ENCODE assay signal across 12 cellular contexts in genomic region chr20:37502654-37503053, GRCh38. TPM values are rescaled to one million over a fixed set of nuclear protein-coding genes. Genes with fewer than 3 reads are reported as not detected.
DNase-seq lines count a peak whose midpoint lies in the region; TF ChIP-seq lines count a peak whose summit lies in the region.
"Had no signal": no experiment of that assay in that cellular context is flagged by ENCODE, and none has a peak within 500 bp of the region (broad histone marks: within the 10 kb centered on the region; RNA-seq: fewer than 3 reads in every experiment).

No MANE protein-coding gene starts in this region.

- intact Hi-C loops in tibial artery (cut with DNase I; ENCODE audit: low total_unique reads), result no loop called here

- no peak overlapping the region for H3K27ac ChIP-seq in tibial artery
- H3K27ac ChIP-seq: 22Rv1, A549, BLaER1 had no signal

- H3K9me3 ChIP-seq in tibial artery, result no peaks in the 10 kb centered on the region
- H3K9me3 ChIP-seq: A549, BLaER1 had no signal

- no peak overlapping the region for H3K4me3 ChIP-seq in tibial artery
- H3K4me3 ChIP-seq: A549, BLaER1 had no signal

- no peak for TF ChIP-seq CTCF in tibial artery (IDR thresholded peaks at IDR 0.05)

- H3K36me3 ChIP-seq in tibial artery, result no peaks in the 10 kb centered on the region
- H3K36me3 ChIP-seq: BLaER1 had no signal

- no peaks in the 10 kb centered on the region for H3K4me1 ChIP-seq in tibial artery

- no peaks in the 10 kb centered on the region for H3K27me3 ChIP-seq in tibial artery
- H3K27me3 ChIP-seq: BLaER1 had no signal

- DNase-seq in NCI-H748 (lab: John Stamatoyannopoulos, UW; ENCODE audit: unreplicated experiment) (peak; percentile 26), NCI-H748 treated with DMSO at 0.1 percent for 48 hours (lab: John Stamatoyannopoulos, UW) (no peak), NCI-H82 treated with DMSO at 0.1 percent for 48 hours (lab: John Stamatoyannopoulos, UW; ENCODE audit: unreplicated experiment) (peak; percentile 89), mesenteric fat pad (ENCODE audit: low spot score) (peak; percentile 20), tibial artery (no peak), HK-2 (ENCODE audit: unreplicated experiment) (no peak), DMS153 (lab: John Stamatoyannopoulos, UW) (no peak)
- DNase-seq: CD4-positive, alpha-beta memory T cell; DMS 273 treated with DMSO at 0.1 percent for 48 hours had no signal

RNA-seq across cellular contexts. Expression of gene NNAT, which starts 18.4 kb away (rescaled TPM):
- 27.3 TPM for total RNA-seq in mesenteric fat pad
- total RNA-seq: CD4-positive, alpha-beta memory T cell had no signal

RNA-seq across cellular contexts. Expression of gene BLCAP, which starts 25.0 kb away (rescaled TPM):
- total RNA-seq in mesenteric fat pad, result 148 TPM

Comparison
In these comparisons a context has a peak if more than half of its experiments do, and no peak if none do; other contexts are left out.
1. DNase-seq: peak in NCI-H748 (single experiment), NCI-H82 treated with DMSO at 0.1 percent for 48 hours (single experiment) and mesenteric fat pad (single experiment); none in NCI-H748 treated with DMSO at 0.1 percent for 48 hours (single experiment), tibial artery (0 of 2), HK-2 (single experiment) and DMS153 (single experiment).